In the genomic region with DNA sequence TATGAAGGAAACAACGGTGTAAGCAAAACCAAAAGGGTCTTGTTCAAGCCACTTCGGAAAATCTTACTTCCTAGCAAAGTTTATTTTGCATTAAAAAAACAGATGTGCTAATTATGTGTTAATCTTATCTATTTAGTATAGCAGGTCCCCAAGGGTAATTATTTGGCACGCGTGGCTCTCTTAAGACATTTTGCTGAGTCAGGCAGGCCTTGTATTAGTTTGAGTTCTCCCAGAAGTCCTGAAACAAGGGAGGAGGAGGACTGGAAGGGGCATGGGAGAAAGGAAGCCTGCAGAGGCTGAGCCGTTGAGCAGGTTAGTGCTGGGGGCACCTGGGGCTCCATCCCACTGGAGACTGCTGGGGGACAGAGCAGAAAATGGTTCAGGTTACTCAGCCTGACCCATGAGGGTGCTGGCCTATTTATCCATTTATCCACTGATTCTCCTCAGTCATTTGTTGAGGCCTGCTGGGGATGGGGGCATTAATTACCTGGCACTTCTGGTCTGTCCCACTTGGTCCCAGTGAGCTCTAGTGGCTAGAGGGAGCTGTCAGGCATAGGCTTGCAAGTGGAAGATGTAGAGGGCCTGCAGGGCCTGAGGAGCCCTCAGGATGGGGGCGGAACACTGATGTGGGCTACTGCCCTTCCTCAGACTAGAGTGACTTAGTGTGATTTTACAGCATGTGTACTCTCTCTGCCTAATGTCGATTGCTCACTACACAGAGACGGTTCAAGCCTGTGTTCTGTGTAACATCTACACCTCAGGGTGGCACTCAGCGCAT, we compare ENCODE assay signal across 20 cellular contexts. TPM values are rescaled to one million over a fixed set of nuclear protein-coding genes. Genes with fewer than 3 reads are reported as not detected.
"Had no signal": no experiment of that assay in that cellular context is flagged by ENCODE, and none has a peak within 500 bp of the region (broad histone marks: within the 10 kb centered on the region; RNA-seq: fewer than 3 reads in every experiment).

No MANE protein-coding gene starts in this region.

- ATAC-seq: gastrocnemius medialis, left ventricle myocardium superior, natural killer cell, pancreas, psoas muscle had no signal

- DNase-seq: activated CD8-positive, alpha-beta memory T cell treated with anti-CD3 and anti-CD28 coated beads, Interleukin-2, amount 50 U/mL, for 48 hours; activated naive CD4-positive, alpha-beta T cell treated with Interleukin-2 at 50 U/mL for 16 hours; activated naive CD8-positive, alpha-beta T cell treated with anti-CD3 and anti-CD28 coated beads for 36 hours; activated T-cell treated with anti-CD3 and anti-CD28 coated beads, Interleukin-2, amount 50 U/mL, for 48 hours; cerebellar nuclear complex; esophagus squamous epithelium; gastrocnemius medialis; hippocampal formation; left ventricle myocardium superior; mammary epithelial cell; midbrain; natural killer cell; pancreas; psoas muscle; stimulated activated CD4-positive, alpha-beta T cell treated with anti-CD3 and anti-CD28 coated beads, Interleukin-4, amount 100 ng/mL, for 4 hours; substantia nigra; tibial artery had no signal

- H3K4me1 ChIP-seq: esophagus squamous epithelium, gastrocnemius medialis, psoas muscle, right atrium auricular region, tibial artery had no signal

- H3K36me3 ChIP-seq: esophagus squamous epithelium, gastrocnemius medialis, pancreas, right atrium auricular region, tibial artery had no signal

- H3K27me3 ChIP-seq: esophagus squamous epithelium, gastrocnemius medialis, pancreas, right atrium auricular region, tibial artery had no signal

- H3K27ac ChIP-seq: coronary artery, esophagus squamous epithelium, gastrocnemius medialis, pancreas, psoas muscle, right atrium auricular region, tibial artery had no signal

- H3K4me3 ChIP-seq: coronary artery, esophagus squamous epithelium, gastrocnemius medialis, pancreas, psoas muscle, right atrium auricular region, tibial artery had no signal

- H3K9me3 ChIP-seq: esophagus squamous epithelium, gastrocnemius medialis, pancreas, psoas muscle, right atrium auricular region, tibial artery had no signal

- FAIRE-seq: pancreas, TTC549 had no signal

RNA-seq across cellular contexts. Expression of gene TMEM178B, which starts 45.1 kb away (rescaled TPM):
- total RNA-seq: natural killer cell had no signal
